ENCODE assay signal across 1 cellular context in genomic region chr1:158691907-158692306, GRCh38.
TF ChIP-seq lines count a peak whose summit lies in the region.

No MANE protein-coding gene starts in this region.

TF ChIP-seq in K562, 482 proteins besides CTCF, POLR2A, EP300 and RAD21 (continued from another document and continues in another):
- TF ChIP-seq HBP1 (CRISPR knock-in tag; IDR thresholded peaks at IDR 0.05) (no peak), MNT (conservative IDR thresholded peaks at IDR 0.05) (no peak), MCM3 (IDR thresholded peaks at IDR 0.05) (no peak), CBX8 (IDR thresholded peaks at IDR 0.05; ENCODE audit: borderline replicate concordance, extremely low read depth, low read depth, low read length, poor library complexity, severe bottlenecking) (no peak), ZNF217 (CRISPR knock-in tag; IDR thresholded peaks at IDR 0.05) (no peak), SLC30A9 (CRISPR knock-in tag; IDR thresholded peaks at IDR 0.05) (no peak), CHCHD3 (CRISPR knock-in tag; IDR thresholded peaks at IDR 0.05) (no peak), FOXM1 (IDR thresholded peaks at IDR 0.05; ENCODE audit: low read depth) (peak; percentile 32; the same call in 1 of the 2 replicates), FOXM1 (CRISPR knock-in tag; IDR thresholded peaks at IDR 0.05; ENCODE audit: low read depth) (no peak), EHMT2 (IDR thresholded peaks at IDR 0.05) (no peak), SRSF3 (IDR thresholded peaks at IDR 0.05; ENCODE audit: insufficient read depth, low read length) (no peak), CBFA2T3 (IDR thresholded peaks at IDR 0.05) (peak; percentile 85), ZNF174 (CRISPR knock-in tag; IDR thresholded peaks at IDR 0.05) (no peak), ZNF184 (CRISPR knock-in tag; IDR thresholded peaks at IDR 0.05) (no peak), POU5F1 (IDR thresholded peaks at IDR 0.05; ENCODE audit: borderline replicate concordance, low read depth, low read length, partially characterized antibody) (no peak), ARHGAP35 (IDR thresholded peaks at IDR 0.05; ENCODE audit: partially characterized antibody) (no peak), MTA3 (IDR thresholded peaks at IDR 0.05; ENCODE audit: borderline replicate concordance) (no peak), ZNF124 (CRISPR knock-in tag; IDR thresholded peaks at IDR 0.05) (no peak), HMGN3 (IDR thresholded peaks at IDR 0.05; ENCODE audit: borderline replicate concordance, extremely low read depth, insufficient read length, low read depth, low read length) (no peak), ZNF24 (IDR thresholded peaks at IDR 0.05) (no peak), RBFOX2 (IDR thresholded peaks at IDR 0.05; ENCODE audit: low read depth, low read length) (no peak), TEAD2 (tag; IDR thresholded peaks at IDR 0.05) (no peak), SMARCA5 (IDR thresholded peaks at IDR 0.05) (no peak), DIDO1 (tag; IDR thresholded peaks at IDR 0.05; ENCODE audit: low read depth) (no peak), TBL1XR1 (IDR thresholded peaks at IDR 0.05; ENCODE audit: low read length in 2 of 2) (no peak), ZNF384 (IDR thresholded peaks at IDR 0.05; ENCODE audit: low read depth, low read length) (no peak), ESRRB (CRISPR knock-in tag; IDR thresholded peaks at IDR 0.05; ENCODE audit: borderline replicate concordance) (no peak), NRF1 (conservative IDR thresholded peaks at IDR 0.05 in 1 of 2, IDR thresholded peaks at IDR 0.05 in 1 of 2) (no peak), ZNF41 (CRISPR knock-in tag; conservative IDR thresholded peaks at IDR 0.05) (no peak), MAFG (tag; conservative IDR thresholded peaks at IDR 0.05) (no peak), NR2C2 (CRISPR knock-in tag; IDR thresholded peaks at IDR 0.05) (no peak), NR2C2 (tag; IDR thresholded peaks at IDR 0.05) (no peak), CREM (IDR thresholded peaks at IDR 0.05; ENCODE audit: low read depth) (no peak), MXI1 (IDR thresholded peaks at IDR 0.05; ENCODE audit: low read depth, low read length) (no peak), SIN3A (IDR thresholded peaks at IDR 0.05; ENCODE audit: borderline replicate concordance in 2 of 2, control insufficient read depth in 1 of 2, low read depth in 2 of 2, low read length in 2 of 2) (no peak), ZKSCAN1 (IDR thresholded peaks at IDR 0.05; ENCODE audit: low read depth, low read length) (no peak), MTA2 (IDR thresholded peaks at IDR 0.05; ENCODE audit: low read depth) (peak; percentile 53), CEBPB (tag; IDR thresholded peaks at IDR 0.05) (no peak), E2F3 (CRISPR knock-in tag; IDR thresholded peaks at IDR 0.05) (no peak), BRF2 (IDR thresholded peaks at IDR 0.05; ENCODE audit: borderline replicate concordance, insufficient read depth, insufficient read length) (no peak), ZBTB8A (IDR thresholded peaks at IDR 0.05; ENCODE audit: partially characterized antibody) (no peak), HDAC3 (IDR thresholded peaks at IDR 0.05; ENCODE audit: borderline replicate concordance, partially characterized antibody) (no peak), ZMIZ1 (IDR thresholded peaks at IDR 0.05; ENCODE audit: low read depth in 2 of 2, low read length in 2 of 2) (no peak), POLR2B (IDR thresholded peaks at IDR 0.05; ENCODE audit: low read depth, partially characterized antibody) (no peak), CREB1 (IDR thresholded peaks at IDR 0.05) (no peak), CREB1 (CRISPR knock-in tag; IDR thresholded peaks at IDR 0.05) (no peak), GABPB1 (CRISPR knock-in tag; IDR thresholded peaks at IDR 0.05) (no peak), NFE2 (IDR thresholded peaks at IDR 0.05; ENCODE audit: low read depth) (0 out of 2 replicates have a peak, but pooled peaks have one; percentile 15), ELF4 (CRISPR knock-in tag; IDR thresholded peaks at IDR 0.05) (no peak), ELF1 (tag; IDR thresholded peaks at IDR 0.05) (no peak), IRF1 (CRISPR knock-in tag; IDR thresholded peaks at IDR 0.05; ENCODE audit: borderline replicate concordance) (no peak), JUN (IDR thresholded peaks at IDR 0.05; ENCODE audit: borderline replicate concordance, low read depth, low read length) (no peak), JUN (CRISPR knock-in tag; IDR thresholded peaks at IDR 0.05; ENCODE audit: borderline replicate concordance) (no peak), ZNF12 (CRISPR knock-in tag; IDR thresholded peaks at IDR 0.05) (no peak), RNF2 (IDR thresholded peaks at IDR 0.05) (no peak), HMBOX1 (IDR thresholded peaks at IDR 0.05) (peak; percentile 46; the same call in 1 of the 2 replicates), KDM5B (IDR thresholded peaks at IDR 0.05; ENCODE audit: insufficient replicate concordance, low read depth, low read length) (no peak), CC2D1A (IDR thresholded peaks at IDR 0.05) (no peak; the same call in 1 of the 2 replicates)
- TF ChIP-seq, protein P1, sequence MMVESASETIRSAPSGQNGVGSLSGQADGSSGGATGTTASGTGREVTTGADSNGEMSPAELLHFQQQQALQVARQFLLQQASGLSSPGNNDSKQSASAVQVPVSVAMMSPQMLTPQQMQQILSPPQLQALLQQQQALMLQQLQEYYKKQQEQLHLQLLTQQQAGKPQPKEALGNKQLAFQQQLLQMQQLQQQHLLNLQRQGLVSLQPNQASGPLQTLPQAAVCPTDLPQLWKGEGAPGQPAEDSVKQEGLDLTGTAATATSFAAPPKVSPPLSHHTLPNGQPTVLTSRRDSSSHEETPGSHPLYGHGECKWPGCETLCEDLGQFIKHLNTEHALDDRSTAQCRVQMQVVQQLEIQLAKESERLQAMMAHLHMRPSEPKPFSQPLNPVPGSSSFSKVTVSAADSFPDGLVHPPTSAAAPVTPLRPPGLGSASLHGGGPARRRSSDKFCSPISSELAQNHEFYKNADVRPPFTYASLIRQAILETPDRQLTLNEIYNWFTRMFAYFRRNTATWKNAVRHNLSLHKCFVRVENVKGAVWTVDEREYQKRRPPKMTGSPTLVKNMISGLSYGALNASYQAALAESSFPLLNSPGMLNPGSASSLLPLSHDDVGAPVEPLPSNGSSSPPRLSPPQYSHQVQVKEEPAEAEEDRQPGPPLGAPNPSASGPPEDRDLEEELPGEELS (CRISPR knock-in tag; IDR thresholded peaks at IDR 0.05; ENCODE audit: borderline replicate concordance), result no peak
- TF ChIP-seq, protein P2, sequence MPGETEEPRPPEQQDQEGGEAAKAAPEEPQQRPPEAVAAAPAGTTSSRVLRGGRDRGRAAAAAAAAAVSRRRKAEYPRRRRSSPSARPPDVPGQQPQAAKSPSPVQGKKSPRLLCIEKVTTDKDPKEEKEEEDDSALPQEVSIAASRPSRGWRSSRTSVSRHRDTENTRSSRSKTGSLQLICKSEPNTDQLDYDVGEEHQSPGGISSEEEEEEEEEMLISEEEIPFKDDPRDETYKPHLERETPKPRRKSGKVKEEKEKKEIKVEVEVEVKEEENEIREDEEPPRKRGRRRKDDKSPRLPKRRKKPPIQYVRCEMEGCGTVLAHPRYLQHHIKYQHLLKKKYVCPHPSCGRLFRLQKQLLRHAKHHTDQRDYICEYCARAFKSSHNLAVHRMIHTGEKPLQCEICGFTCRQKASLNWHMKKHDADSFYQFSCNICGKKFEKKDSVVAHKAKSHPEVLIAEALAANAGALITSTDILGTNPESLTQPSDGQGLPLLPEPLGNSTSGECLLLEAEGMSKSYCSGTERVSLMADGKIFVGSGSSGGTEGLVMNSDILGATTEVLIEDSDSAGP (CRISPR knock-in tag; IDR thresholded peaks at IDR 0.05), result no peak
- TF ChIP-seq, protein P3, sequence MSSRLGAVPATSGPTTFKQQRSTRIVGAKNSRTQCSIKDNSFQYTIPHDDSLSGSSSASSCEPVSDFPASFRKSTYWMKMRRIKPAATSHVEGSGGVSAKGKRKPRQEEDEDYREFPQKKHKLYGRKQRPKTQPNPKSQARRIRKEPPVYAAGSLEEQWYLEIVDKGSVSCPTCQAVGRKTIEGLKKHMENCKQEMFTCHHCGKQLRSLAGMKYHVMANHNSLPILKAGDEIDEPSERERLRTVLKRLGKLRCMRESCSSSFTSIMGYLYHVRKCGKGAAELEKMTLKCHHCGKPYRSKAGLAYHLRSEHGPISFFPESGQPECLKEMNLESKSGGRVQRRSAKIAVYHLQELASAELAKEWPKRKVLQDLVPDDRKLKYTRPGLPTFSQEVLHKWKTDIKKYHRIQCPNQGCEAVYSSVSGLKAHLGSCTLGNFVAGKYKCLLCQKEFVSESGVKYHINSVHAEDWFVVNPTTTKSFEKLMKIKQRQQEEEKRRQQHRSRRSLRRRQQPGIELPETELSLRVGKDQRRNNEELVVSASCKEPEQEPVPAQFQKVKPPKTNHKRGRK (tag; IDR thresholded peaks at IDR 0.05), result no peak
- TF ChIP-seq, protein P4, sequence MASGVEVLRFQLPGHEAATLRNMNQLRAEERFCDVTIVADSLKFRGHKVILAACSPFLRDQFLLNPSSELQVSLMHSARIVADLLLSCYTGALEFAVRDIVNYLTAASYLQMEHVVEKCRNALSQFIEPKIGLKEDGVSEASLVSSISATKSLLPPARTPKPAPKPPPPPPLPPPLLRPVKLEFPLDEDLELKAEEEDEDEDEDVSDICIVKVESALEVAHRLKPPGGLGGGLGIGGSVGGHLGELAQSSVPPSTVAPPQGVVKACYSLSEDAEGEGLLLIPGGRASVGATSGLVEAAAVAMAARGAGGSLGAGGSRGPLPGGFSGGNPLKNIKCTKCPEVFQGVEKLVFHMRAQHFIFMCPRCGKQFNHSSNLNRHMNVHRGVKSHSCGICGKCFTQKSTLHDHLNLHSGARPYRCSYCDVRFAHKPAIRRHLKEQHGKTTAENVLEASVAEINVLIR (CRISPR knock-in tag; IDR thresholded peaks at IDR 0.05), result no peak
